In genomic region chr7:1889091-1889490, GRCh38 we compare ENCODE assay signal across 26 cellular contexts.
A peak's percentile ranks its signal among the peaks of the same experiment; 100 is the strongest.
DNase-seq lines count a peak whose midpoint lies in the region; ATAC-seq and TF ChIP-seq lines count a peak whose summit lies in the region.
"Had no signal": no experiment of that assay in that cellular context is flagged by ENCODE, and none has a peak within 500 bp of the region (broad histone marks: within the 10 kb centered on the region; RNA-seq: fewer than 3 reads in every experiment).

No MANE protein-coding gene starts in this region.

- no peaks in the 10 kb centered on the region for H3K9me3 ChIP-seq in CD8-positive, alpha-beta T cell (ENCODE audit: low read length)
- peaks cover 3 to 18% of the 10 kb centered on the region in 2 donors for H3K9me3 ChIP-seq in neuronal stem cell (replicated peaks in 1 of 2; ENCODE audit: control insufficient read depth in 2 of 2, insufficient read depth in 1 of 2, low read depth in 1 of 2, low read length in 2 of 2)

- no peak overlapping the region for H2BK12ac ChIP-seq in neuronal stem cell (ENCODE audit: low read length)

- no peak overlapping the region for H3K4ac ChIP-seq in neuronal stem cell (ENCODE audit: low read length)

- no peak for DNase-seq in activated naive CD8-positive, alpha-beta T cell treated with anti-CD3 and anti-CD28 coated beads for 36 hours
- no peak for DNase-seq in activated naive CD8-positive, alpha-beta T cell treated with anti-CD3 and anti-CD28 coated beads, Interleukin-2, amount 50 U/mL, for 24 hours
- peak in 1 of 7 experiments; percentile 18 for DNase-seq in CD8-positive, alpha-beta T cell
- no peak for DNase-seq in activated CD8-positive, alpha-beta T cell treated with anti-CD3 and anti-CD28 coated beads, Interleukin-2, amount 10 ng/mL, durations not matched to agents 7 days and 5 days
- no peak for DNase-seq in neuronal stem cell (ENCODE audit: low spot score)
- DNase-seq in epidermal melanocyte (ENCODE audit: insufficient read length, low spot score) = no peak
- DNase-seq in retina = no peak
- no peak for DNase-seq in NCI-H1930 (lab: John Stamatoyannopoulos, UW)
- DNase-seq: AML-193; Calu3; CD8-positive, alpha-beta memory T cell; DMS79 treated with DMSO at 0.1 percent for 48 hours; Kasumi-1; NCI-H1105; NCI-H1436 treated with DMSO at 0.1 percent for 48 hours; NCI-H187 treated with DMSO at 0.1 percent for 48 hours; NCI-H2107; NCI-H446; NCI-H524 treated with DMSO at 0.1 percent for 48 hours; NCI-H82; RPMI8226; SIG-M5 had no signal

- H3K36me3 ChIP-seq in CD8-positive, alpha-beta T cell (ENCODE audit: insufficient read depth, low read length) = peaks cover 20% of the 10 kb centered on the region
- peaks cover 18 to 20% of the 10 kb centered on the region in 2 donors for H3K36me3 ChIP-seq in neuronal stem cell (replicated peaks in 1 of 2; ENCODE audit: control insufficient read depth in 2 of 2, insufficient read depth in 2 of 2, low read length in 2 of 2)

- peak overlapping the region; percentile 32 for H2BK5ac ChIP-seq in neuronal stem cell (ENCODE audit: low read length)

- POLR2A ChIA-PET in CD8-positive, alpha-beta T cell (lab: Charles Lee) = no interaction called here
- POLR2A ChIA-PET in activated CD8-positive, alpha-beta T cell treated with anti-CD3 and anti-CD28 coated beads, Interleukin-2, amount 10 ng/mL, durations not matched to agents 7 days and 5 days (lab: Charles Lee) = no interaction called here

- H3K4me2 ChIP-seq in neuronal stem cell (ENCODE audit: insufficient read depth, low read length, poor library complexity, severe bottlenecking) = no peak overlapping the region
- H3K4me2 ChIP-seq: BLaER1 treated with 17β-estradiol and CSF1 and Interleukin-3, amounts not matched to agents 10 nM and 100 nM had no signal

- peaks cover 14% of the 10 kb centered on the region for H3K79me1 ChIP-seq in neuronal stem cell (ENCODE audit: low read depth, low read length)

- H3K9ac ChIP-seq in neuronal stem cell (ENCODE audit: low read depth, low read length, poor library complexity) = no peak overlapping the region
- H3K9ac ChIP-seq: BLaER1 treated with 17β-estradiol and CSF1 and Interleukin-3, amounts not matched to agents 10 nM and 100 nM had no signal

- H4K91ac ChIP-seq in neuronal stem cell (ENCODE audit: low read depth, low read length, poor library complexity) = no peak overlapping the region

- no peak overlapping the region for H4K8ac ChIP-seq in neuronal stem cell (ENCODE audit: low read depth, low read length)

- H3K4me3 ChIP-seq in CD8-positive, alpha-beta T cell (ENCODE audit: low read depth, low read length) = no peak overlapping the region
- no peak overlapping the region for H3K4me3 ChIP-seq in neuronal stem cell (ENCODE audit: low read length in 2 of 2)
- H3K4me3 ChIP-seq: BLaER1 treated with 17β-estradiol and CSF1 and Interleukin-3, amounts not matched to agents 10 nM and 100 nM; SK-N-MC had no signal

- no peak overlapping the region for H2BK120ac ChIP-seq in neuronal stem cell (ENCODE audit: low read depth, low read length)

- no peaks in the 10 kb centered on the region for H3K27me3 ChIP-seq in CD8-positive, alpha-beta T cell (ENCODE audit: insufficient read depth, low read length)
- H3K27me3 ChIP-seq in neuronal stem cell (ENCODE audit: control insufficient read depth in 3 of 3, insufficient read depth in 3 of 3, low read depth in 1 of 3, low read length in 3 of 3) = peaks cover 0 to 7% (median 0%) of the 10 kb centered on the region in 3 experiments
- H3K27me3 ChIP-seq: BLaER1 treated with 17β-estradiol and CSF1 and Interleukin-3, amounts not matched to agents 10 nM and 100 nM had no signal

- H3K23ac ChIP-seq in neuronal stem cell (ENCODE audit: low read depth, low read length, poor library complexity) = peak overlapping the region; percentile 83

- H2AFZ ChIP-seq in neuronal stem cell (ENCODE audit: low read length) = no peak overlapping the region

- H3K4me3 Mint-ChIP-seq in activated naive CD8-positive, alpha-beta T cell treated with anti-CD3 and anti-CD28 coated beads for 36 hours = no peak overlapping the region
- no peak overlapping the region for H3K4me3 Mint-ChIP-seq in activated naive CD8-positive, alpha-beta T cell treated with anti-CD3 and anti-CD28 coated beads, Interleukin-2, amount 50 U/mL, for 24 hours
- H3K4me3 Mint-ChIP-seq in CD8-positive, alpha-beta T cell = no peak overlapping the region
- no peak overlapping the region for H3K4me3 Mint-ChIP-seq in activated CD8-positive, alpha-beta T cell treated with anti-CD3 and anti-CD28 coated beads, Interleukin-2, amount 10 ng/mL, durations not matched to agents 7 days and 5 days

- no CpG with 5 or more reads among the region's 11 CpGs for WGBS in neuronal stem cell (ENCODE audit: extremely low coverage in 2 of 2, insufficient read length in 2 of 2, insufficient replicate concordance in 1 of 2), 2 donors

- no peak for TF ChIP-seq CTCF in CD8-positive, alpha-beta T cell (IDR thresholded peaks at IDR 0.05)

- no peak overlapping the region for H2AK5ac ChIP-seq in neuronal stem cell (ENCODE audit: low read depth, low read length)

- ATAC-seq in activated naive CD8-positive, alpha-beta T cell treated with anti-CD3 and anti-CD28 coated beads, Interleukin-2, amount 50 U/mL, for 24 hours = no peak
- ATAC-seq in CD8-positive, alpha-beta T cell = no peak
- ATAC-seq in activated CD8-positive, alpha-beta T cell treated with anti-CD3 and anti-CD28 coated beads, Interleukin-2, amount 10 ng/mL, durations not matched to agents 7 days and 5 days = no peak
- ATAC-seq: HCT116, HepG2 had no signal

- peaks cover 15% of the 10 kb centered on the region for H3K4me1 ChIP-seq in CD8-positive, alpha-beta T cell (ENCODE audit: insufficient read depth, low read length)
- H3K4me1 ChIP-seq in neuronal stem cell (ENCODE audit: control insufficient read depth in 2 of 2, insufficient read depth in 1 of 2, low read depth in 1 of 2, low read length in 2 of 2) = peaks cover 0 to 13% of the 10 kb centered on the region in 2 donors
- H3K4me1 ChIP-seq: BLaER1 treated with 17β-estradiol and CSF1 and Interleukin-3, amounts not matched to agents 10 nM and 100 nM had no signal

- no peak overlapping the region for H2BK15ac ChIP-seq in neuronal stem cell (ENCODE audit: low read length)

- H3K36me3 Mint-ChIP-seq in activated naive CD8-positive, alpha-beta T cell treated with anti-CD3 and anti-CD28 coated beads for 36 hours = peaks cover 19% of the 10 kb centered on the region
- peaks cover 16% of the 10 kb centered on the region for H3K36me3 Mint-ChIP-seq in activated naive CD8-positive, alpha-beta T cell treated with anti-CD3 and anti-CD28 coated beads, Interleukin-2, amount 50 U/mL, for 24 hours (ENCODE audit: low read depth)
- H3K36me3 Mint-ChIP-seq in CD8-positive, alpha-beta T cell = peaks cover 58% of the 10 kb centered on the region
- H3K36me3 Mint-ChIP-seq in activated CD8-positive, alpha-beta T cell treated with anti-CD3 and anti-CD28 coated beads, Interleukin-2, amount 10 ng/mL, durations not matched to agents 7 days and 5 days (ENCODE audit: low read depth) = peaks cover 32% of the 10 kb centered on the region

- peak overlapping the region; percentile 20 for H3K27ac Mint-ChIP-seq in activated naive CD8-positive, alpha-beta T cell treated with anti-CD3 and anti-CD28 coated beads for 36 hours
- no peak overlapping the region for H3K27ac Mint-ChIP-seq in activated naive CD8-positive, alpha-beta T cell treated with anti-CD3 and anti-CD28 coated beads, Interleukin-2, amount 50 U/mL, for 24 hours
- H3K27ac Mint-ChIP-seq in CD8-positive, alpha-beta T cell = peak overlapping the region; percentile 32
- H3K27ac Mint-ChIP-seq in activated CD8-positive, alpha-beta T cell treated with anti-CD3 and anti-CD28 coated beads, Interleukin-2, amount 10 ng/mL, durations not matched to agents 7 days and 5 days = peak overlapping the region; percentile 60

- H3K9me3 Mint-ChIP-seq in activated naive CD8-positive, alpha-beta T cell treated with anti-CD3 and anti-CD28 coated beads for 36 hours = peaks cover 6% of the 10 kb centered on the region
- H3K9me3 Mint-ChIP-seq in activated naive CD8-positive, alpha-beta T cell treated with anti-CD3 and anti-CD28 coated beads, Interleukin-2, amount 50 U/mL, for 24 hours = peaks cover 6% of the 10 kb centered on the region
- no peaks in the 10 kb centered on the region for H3K9me3 Mint-ChIP-seq in CD8-positive, alpha-beta T cell
- H3K9me3 Mint-ChIP-seq in activated CD8-positive, alpha-beta T cell treated with anti-CD3 and anti-CD28 coated beads, Interleukin-2, amount 10 ng/mL, durations not matched to agents 7 days and 5 days (ENCODE audit: insufficient read depth) = no peaks in the 10 kb centered on the region
- H3K9me3 Mint-ChIP-seq: CD8-positive, alpha-beta memory T cell had no signal

- no peaks in the 10 kb centered on the region for H3K27me3 Mint-ChIP-seq in activated naive CD8-positive, alpha-beta T cell treated with anti-CD3 and anti-CD28 coated beads for 36 hours
- H3K27me3 Mint-ChIP-seq in activated naive CD8-positive, alpha-beta T cell treated with anti-CD3 and anti-CD28 coated beads, Interleukin-2, amount 50 U/mL, for 24 hours = no peaks in the 10 kb centered on the region
- H3K27me3 Mint-ChIP-seq in CD8-positive, alpha-beta T cell (ENCODE audit: low read depth) = no peaks in the 10 kb centered on the region
- H3K27me3 Mint-ChIP-seq in activated CD8-positive, alpha-beta T cell treated with anti-CD3 and anti-CD28 coated beads, Interleukin-2, amount 10 ng/mL, durations not matched to agents 7 days and 5 days (ENCODE audit: low read depth) = no peaks in the 10 kb centered on the region
- H3K27me3 Mint-ChIP-seq: CD8-positive, alpha-beta memory T cell had no signal

- H3K18ac ChIP-seq in neuronal stem cell (ENCODE audit: low read length) = no peak overlapping the region

- peaks cover 8% of the 10 kb centered on the region for H3K4me1 Mint-ChIP-seq in activated naive CD8-positive, alpha-beta T cell treated with anti-CD3 and anti-CD28 coated beads for 36 hours
- H3K4me1 Mint-ChIP-seq in activated naive CD8-positive, alpha-beta T cell treated with anti-CD3 and anti-CD28 coated beads, Interleukin-2, amount 50 U/mL, for 24 hours = peaks cover 3% of the 10 kb centered on the region
- H3K4me1 Mint-ChIP-seq in CD8-positive, alpha-beta T cell (ENCODE audit: low read depth) = peaks cover 33% of the 10 kb centered on the region
- peaks cover 24% of the 10 kb centered on the region for H3K4me1 Mint-ChIP-seq in activated CD8-positive, alpha-beta T cell treated with anti-CD3 and anti-CD28 coated beads, Interleukin-2, amount 10 ng/mL, durations not matched to agents 7 days and 5 days (ENCODE audit: low read depth)

- intact Hi-C loops in CD8-positive, alpha-beta T cell (cut with DNase I, micrococcal nuclease) = loop anchor here in 1 of 2 experiments (5.0 kb wide), 1 partner anchor 33 kb away; no protein-coding TSS in a partner anchor

- no peak overlapping the region for H3K14ac ChIP-seq in neuronal stem cell (ENCODE audit: low read length)

- CTCF ChIA-PET in CD8-positive, alpha-beta T cell (lab: Charles Lee) = no interaction called here
- CTCF ChIA-PET in activated CD8-positive, alpha-beta T cell treated with anti-CD3 and anti-CD28 coated beads, Interleukin-2, amount 10 ng/mL, durations not matched to agents 7 days and 5 days (lab: Charles Lee) = interaction anchor here (1.0 kb wide), 1 partner anchor 296 kb away, joined by 3 read pairs; no protein-coding TSS in a partner anchor

- H3K27ac ChIP-seq in CD8-positive, alpha-beta T cell (ENCODE audit: low read depth, low read length) = no peak overlapping the region
- H3K27ac ChIP-seq in neuronal stem cell (replicated peaks; ENCODE audit: low read length) = no peak overlapping the region
- H3K27ac ChIP-seq: BLaER1 treated with 17β-estradiol and CSF1 and Interleukin-3, amounts not matched to agents 10 nM and 100 nM; SK-N-MC had no signal
